1 cellular context compared by ENCODE assay signal in genomic region chr12:810635-811415, GRCh38.
TF ChIP-seq lines count a peak whose summit lies in the region.

No MANE protein-coding gene starts in this region.

TF ChIP-seq in HepG2, 621 proteins besides CTCF, POLR2A, EP300 and RAD21 (continued from another document):
- TF ChIP-seq TRAFD1 (CRISPR knock-in tag; IDR thresholded peaks at IDR 0.05; ENCODE audit: borderline replicate concordance) (no peak), ZNF263 (CRISPR knock-in tag; IDR thresholded peaks at IDR 0.05) (no peak), SP1 (IDR thresholded peaks at IDR 0.05) (no peak), SP1 (CRISPR knock-in tag; IDR thresholded peaks at IDR 0.05) (no peak)
